1 cellular context compared by ENCODE assay signal in the genomic region with DNA sequence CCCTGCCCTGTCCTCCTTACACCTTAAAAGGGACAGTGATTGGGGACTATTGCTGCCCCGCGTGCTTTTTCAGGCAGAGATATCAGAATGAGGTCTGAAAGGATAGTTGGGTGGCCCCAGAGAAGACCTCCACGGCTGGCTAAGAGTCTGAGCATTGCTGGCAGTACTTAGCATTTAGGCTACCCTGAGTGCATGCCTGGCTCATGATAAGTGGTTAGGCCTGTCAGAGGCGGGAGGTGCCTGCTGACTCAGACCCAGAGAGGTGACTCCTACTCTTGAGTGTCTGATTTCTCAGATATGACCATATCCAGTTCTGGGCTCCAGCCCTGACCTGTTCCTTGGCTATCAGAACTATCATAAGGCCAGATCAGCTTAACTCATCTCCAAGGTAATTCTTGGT.
TF ChIP-seq lines count a peak whose summit lies in the region.

No MANE protein-coding gene starts in this region.

TF ChIP-seq in K562, 482 proteins besides CTCF, POLR2A, EP300 and RAD21 (continued from another document and continues in another):
- TF ChIP-seq, protein P1, sequence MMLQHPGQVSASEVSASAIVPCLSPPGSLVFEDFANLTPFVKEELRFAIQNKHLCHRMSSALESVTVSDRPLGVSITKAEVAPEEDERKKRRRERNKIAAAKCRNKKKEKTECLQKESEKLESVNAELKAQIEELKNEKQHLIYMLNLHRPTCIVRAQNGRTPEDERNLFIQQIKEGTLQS (IDR thresholded peaks at IDR 0.05) = peak; percentile 85
- TF ChIP-seq, protein P1 (CRISPR knock-in tag; conservative IDR thresholded peaks at IDR 0.05) = no peak; the same call in 1 of the 2 replicates
- TF ChIP-seq SMARCC2 (IDR thresholded peaks at IDR 0.05; ENCODE audit: low read depth) = peak; percentile 76
- TF ChIP-seq, protein P2, sequence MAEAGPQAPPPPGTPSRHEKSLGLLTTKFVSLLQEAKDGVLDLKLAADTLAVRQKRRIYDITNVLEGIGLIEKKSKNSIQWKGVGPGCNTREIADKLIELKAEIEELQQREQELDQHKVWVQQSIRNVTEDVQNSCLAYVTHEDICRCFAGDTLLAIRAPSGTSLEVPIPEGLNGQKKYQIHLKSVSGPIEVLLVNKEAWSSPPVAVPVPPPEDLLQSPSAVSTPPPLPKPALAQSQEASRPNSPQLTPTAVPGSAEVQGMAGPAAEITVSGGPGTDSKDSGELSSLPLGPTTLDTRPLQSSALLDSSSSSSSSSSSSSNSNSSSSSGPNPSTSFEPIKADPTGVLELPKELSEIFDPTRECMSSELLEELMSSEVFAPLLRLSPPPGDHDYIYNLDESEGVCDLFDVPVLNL (CRISPR knock-in tag; IDR thresholded peaks at IDR 0.05; ENCODE audit: low read depth) = no peak
- peak; percentile 83 for TF ChIP-seq JUN (IDR thresholded peaks at IDR 0.05; ENCODE audit: borderline replicate concordance, low read depth, low read length)
- TF ChIP-seq JUN (CRISPR knock-in tag; IDR thresholded peaks at IDR 0.05; ENCODE audit: borderline replicate concordance) = 0 out of 2 replicates have a peak, but pooled peaks have one; percentile 51
- 0 out of 2 replicates have a peak, but pooled peaks have one; percentile 46 for TF ChIP-seq NCOA1 (IDR thresholded peaks at IDR 0.05; ENCODE audit: low read depth)
- no peak for TF ChIP-seq CBFB (CRISPR knock-in tag; IDR thresholded peaks at IDR 0.05)
- peak; percentile 60 to 79; a peak in 3 of 4 replicates for TF ChIP-seq RCOR1 (IDR thresholded peaks at IDR 0.05; ENCODE audit: borderline replicate concordance in 1 of 2, low read depth in 2 of 2, low read length in 2 of 2)
- TF ChIP-seq TAF7 (tag; IDR thresholded peaks at IDR 0.05) = no peak
- peak; percentile 91 for TF ChIP-seq ARID1B (IDR thresholded peaks at IDR 0.05)
- TF ChIP-seq E2F3 (CRISPR knock-in tag; IDR thresholded peaks at IDR 0.05) = no peak
- TF ChIP-seq PURB (CRISPR knock-in tag; IDR thresholded peaks at IDR 0.05; ENCODE audit: low read depth) = no peak
- peak; percentile 89 for TF ChIP-seq TEAD4 (IDR thresholded peaks at IDR 0.05; ENCODE audit: low read length)
- TF ChIP-seq TEAD4 (CRISPR knock-in tag; IDR thresholded peaks at IDR 0.05; ENCODE audit: borderline replicate concordance) = no peak
- no peak for TF ChIP-seq ZNF551 (CRISPR knock-in tag; IDR thresholded peaks at IDR 0.05)
- 0 out of 2 replicates have a peak, but pooled peaks have one; percentile 34 for TF ChIP-seq TGIF2 (CRISPR knock-in tag; IDR thresholded peaks at IDR 0.05)
- no peak for TF ChIP-seq PRPF4 (IDR thresholded peaks at IDR 0.05; ENCODE audit: insufficient read depth, low read depth, low read length, poor library complexity, severe bottlenecking)
- TF ChIP-seq KDM1A (IDR thresholded peaks at IDR 0.05) = peak in 1 of 2 experiments; percentile 58; a peak in 1 of 4 replicates
- no peak for TF ChIP-seq SP2 (IDR thresholded peaks at IDR 0.05; ENCODE audit: extremely low read depth, low read depth, low read length, poor library complexity, severe bottlenecking)
- TF ChIP-seq, protein P3, sequence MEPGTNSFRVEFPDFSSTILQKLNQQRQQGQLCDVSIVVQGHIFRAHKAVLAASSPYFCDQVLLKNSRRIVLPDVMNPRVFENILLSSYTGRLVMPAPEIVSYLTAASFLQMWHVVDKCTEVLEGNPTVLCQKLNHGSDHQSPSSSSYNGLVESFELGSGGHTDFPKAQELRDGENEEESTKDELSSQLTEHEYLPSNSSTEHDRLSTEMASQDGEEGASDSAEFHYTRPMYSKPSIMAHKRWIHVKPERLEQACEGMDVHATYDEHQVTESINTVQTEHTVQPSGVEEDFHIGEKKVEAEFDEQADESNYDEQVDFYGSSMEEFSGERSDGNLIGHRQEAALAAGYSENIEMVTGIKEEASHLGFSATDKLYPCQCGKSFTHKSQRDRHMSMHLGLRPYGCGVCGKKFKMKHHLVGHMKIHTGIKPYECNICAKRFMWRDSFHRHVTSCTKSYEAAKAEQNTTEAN (CRISPR knock-in tag; IDR thresholded peaks at IDR 0.05) = no peak
- TF ChIP-seq, protein P4, sequence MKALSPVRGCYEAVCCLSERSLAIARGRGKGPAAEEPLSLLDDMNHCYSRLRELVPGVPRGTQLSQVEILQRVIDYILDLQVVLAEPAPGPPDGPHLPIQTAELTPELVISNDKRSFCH (CRISPR knock-in tag; IDR thresholded peaks at IDR 0.05) = no peak
- TF ChIP-seq, protein P4 (tag; IDR thresholded peaks at IDR 0.05) = peak; percentile 79
- TF ChIP-seq, protein P5, sequence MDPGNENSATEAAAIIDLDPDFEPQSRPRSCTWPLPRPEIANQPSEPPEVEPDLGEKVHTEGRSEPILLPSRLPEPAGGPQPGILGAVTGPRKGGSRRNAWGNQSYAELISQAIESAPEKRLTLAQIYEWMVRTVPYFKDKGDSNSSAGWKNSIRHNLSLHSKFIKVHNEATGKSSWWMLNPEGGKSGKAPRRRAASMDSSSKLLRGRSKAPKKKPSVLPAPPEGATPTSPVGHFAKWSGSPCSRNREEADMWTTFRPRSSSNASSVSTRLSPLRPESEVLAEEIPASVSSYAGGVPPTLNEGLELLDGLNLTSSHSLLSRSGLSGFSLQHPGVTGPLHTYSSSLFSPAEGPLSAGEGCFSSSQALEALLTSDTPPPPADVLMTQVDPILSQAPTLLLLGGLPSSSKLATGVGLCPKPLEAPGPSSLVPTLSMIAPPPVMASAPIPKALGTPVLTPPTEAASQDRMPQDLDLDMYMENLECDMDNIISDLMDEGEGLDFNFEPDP (CRISPR knock-in tag; IDR thresholded peaks at IDR 0.05) = no peak
- TF ChIP-seq, protein P6, sequence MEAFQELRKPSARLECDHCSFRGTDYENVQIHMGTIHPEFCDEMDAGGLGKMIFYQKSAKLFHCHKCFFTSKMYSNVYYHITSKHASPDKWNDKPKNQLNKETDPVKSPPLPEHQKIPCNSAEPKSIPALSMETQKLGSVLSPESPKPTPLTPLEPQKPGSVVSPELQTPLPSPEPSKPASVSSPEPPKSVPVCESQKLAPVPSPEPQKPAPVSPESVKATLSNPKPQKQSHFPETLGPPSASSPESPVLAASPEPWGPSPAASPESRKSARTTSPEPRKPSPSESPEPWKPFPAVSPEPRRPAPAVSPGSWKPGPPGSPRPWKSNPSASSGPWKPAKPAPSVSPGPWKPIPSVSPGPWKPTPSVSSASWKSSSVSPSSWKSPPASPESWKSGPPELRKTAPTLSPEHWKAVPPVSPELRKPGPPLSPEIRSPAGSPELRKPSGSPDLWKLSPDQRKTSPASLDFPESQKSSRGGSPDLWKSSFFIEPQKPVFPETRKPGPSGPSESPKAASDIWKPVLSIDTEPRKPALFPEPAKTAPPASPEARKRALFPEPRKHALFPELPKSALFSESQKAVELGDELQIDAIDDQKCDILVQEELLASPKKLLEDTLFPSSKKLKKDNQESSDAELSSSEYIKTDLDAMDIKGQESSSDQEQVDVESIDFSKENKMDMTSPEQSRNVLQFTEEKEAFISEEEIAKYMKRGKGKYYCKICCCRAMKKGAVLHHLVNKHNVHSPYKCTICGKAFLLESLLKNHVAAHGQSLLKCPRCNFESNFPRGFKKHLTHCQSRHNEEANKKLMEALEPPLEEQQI (IDR thresholded peaks at IDR 0.05) = no peak
- TF ChIP-seq HNRNPL (IDR thresholded peaks at IDR 0.05; ENCODE audit: low read depth, low read length) = no peak
- TF ChIP-seq KAT7 (CRISPR knock-in tag; IDR thresholded peaks at IDR 0.05; ENCODE audit: borderline replicate concordance) = 0 out of 2 replicates have a peak, but pooled peaks have one; percentile 33
- TF ChIP-seq FOXA1 (IDR thresholded peaks at IDR 0.05; ENCODE audit: borderline replicate concordance) = no peak
- TF ChIP-seq, protein P7, sequence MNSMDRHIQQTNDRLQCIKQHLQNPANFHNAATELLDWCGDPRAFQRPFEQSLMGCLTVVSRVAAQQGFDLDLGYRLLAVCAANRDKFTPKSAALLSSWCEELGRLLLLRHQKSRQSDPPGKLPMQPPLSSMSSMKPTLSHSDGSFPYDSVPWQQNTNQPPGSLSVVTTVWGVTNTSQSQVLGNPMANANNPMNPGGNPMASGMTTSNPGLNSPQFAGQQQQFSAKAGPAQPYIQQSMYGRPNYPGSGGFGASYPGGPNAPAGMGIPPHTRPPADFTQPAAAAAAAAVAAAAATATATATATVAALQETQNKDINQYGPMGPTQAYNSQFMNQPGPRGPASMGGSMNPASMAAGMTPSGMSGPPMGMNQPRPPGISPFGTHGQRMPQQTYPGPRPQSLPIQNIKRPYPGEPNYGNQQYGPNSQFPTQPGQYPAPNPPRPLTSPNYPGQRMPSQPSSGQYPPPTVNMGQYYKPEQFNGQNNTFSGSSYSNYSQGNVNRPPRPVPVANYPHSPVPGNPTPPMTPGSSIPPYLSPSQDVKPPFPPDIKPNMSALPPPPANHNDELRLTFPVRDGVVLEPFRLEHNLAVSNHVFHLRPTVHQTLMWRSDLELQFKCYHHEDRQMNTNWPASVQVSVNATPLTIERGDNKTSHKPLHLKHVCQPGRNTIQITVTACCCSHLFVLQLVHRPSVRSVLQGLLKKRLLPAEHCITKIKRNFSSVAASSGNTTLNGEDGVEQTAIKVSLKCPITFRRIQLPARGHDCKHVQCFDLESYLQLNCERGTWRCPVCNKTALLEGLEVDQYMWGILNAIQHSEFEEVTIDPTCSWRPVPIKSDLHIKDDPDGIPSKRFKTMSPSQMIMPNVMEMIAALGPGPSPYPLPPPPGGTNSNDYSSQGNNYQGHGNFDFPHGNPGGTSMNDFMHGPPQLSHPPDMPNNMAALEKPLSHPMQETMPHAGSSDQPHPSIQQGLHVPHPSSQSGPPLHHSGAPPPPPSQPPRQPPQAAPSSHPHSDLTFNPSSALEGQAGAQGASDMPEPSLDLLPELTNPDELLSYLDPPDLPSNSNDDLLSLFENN (IDR thresholded peaks at IDR 0.05; ENCODE audit: low read depth in 2 of 2, low read length in 2 of 2) = 0 out of 4 replicates have a peak, but pooled peaks of 1 of the 2 experiments have one; percentile 41
- peak; percentile 93 for TF ChIP-seq LCOR (CRISPR knock-in tag; IDR thresholded peaks at IDR 0.05)
- TF ChIP-seq SIRT6 (IDR thresholded peaks at IDR 0.05; ENCODE audit: low read depth, low read length) = no peak
- peak; percentile 69; the same call in 1 of the 2 replicates for TF ChIP-seq STAT5A (IDR thresholded peaks at IDR 0.05; ENCODE audit: borderline replicate concordance, low read length)
- peak; percentile 83 for TF ChIP-seq TCF3 (CRISPR knock-in tag; IDR thresholded peaks at IDR 0.05)
- TF ChIP-seq SMARCA4 (IDR thresholded peaks at IDR 0.05) = peak; percentile 90
- TF ChIP-seq, protein P8, sequence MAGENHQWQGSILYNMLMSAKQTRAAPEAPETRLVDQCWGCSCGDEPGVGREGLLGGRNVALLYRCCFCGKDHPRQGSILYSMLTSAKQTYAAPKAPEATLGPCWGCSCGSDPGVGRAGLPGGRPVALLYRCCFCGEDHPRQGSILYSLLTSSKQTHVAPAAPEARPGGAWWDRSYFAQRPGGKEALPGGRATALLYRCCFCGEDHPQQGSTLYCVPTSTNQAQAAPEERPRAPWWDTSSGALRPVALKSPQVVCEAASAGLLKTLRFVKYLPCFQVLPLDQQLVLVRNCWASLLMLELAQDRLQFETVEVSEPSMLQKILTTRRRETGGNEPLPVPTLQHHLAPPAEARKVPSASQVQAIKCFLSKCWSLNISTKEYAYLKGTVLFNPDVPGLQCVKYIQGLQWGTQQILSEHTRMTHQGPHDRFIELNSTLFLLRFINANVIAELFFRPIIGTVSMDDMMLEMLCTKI (IDR thresholded peaks at IDR 0.05; ENCODE audit: partially characterized antibody) = no peak
- no peak for TF ChIP-seq FOXK1 (CRISPR knock-in tag; IDR thresholded peaks at IDR 0.05; ENCODE audit: borderline replicate concordance)
- no peak for TF ChIP-seq ZBTB8A (IDR thresholded peaks at IDR 0.05; ENCODE audit: partially characterized antibody)
- peak; percentile 96 for TF ChIP-seq SMARCE1 (IDR thresholded peaks at IDR 0.05)
- no peak for TF ChIP-seq NFRKB (IDR thresholded peaks at IDR 0.05; ENCODE audit: low read depth)
- peak; percentile 48 for TF ChIP-seq NFIC (IDR thresholded peaks at IDR 0.05)
- TF ChIP-seq GATAD2B (IDR thresholded peaks at IDR 0.05; ENCODE audit: borderline replicate concordance) = 0 out of 2 replicates have a peak, but pooled peaks have one; percentile 19
- no peak for TF ChIP-seq SMC3 (conservative IDR thresholded peaks at IDR 0.05; ENCODE audit: insufficient read depth, low read depth, low read length)
- TF ChIP-seq, protein P9, sequence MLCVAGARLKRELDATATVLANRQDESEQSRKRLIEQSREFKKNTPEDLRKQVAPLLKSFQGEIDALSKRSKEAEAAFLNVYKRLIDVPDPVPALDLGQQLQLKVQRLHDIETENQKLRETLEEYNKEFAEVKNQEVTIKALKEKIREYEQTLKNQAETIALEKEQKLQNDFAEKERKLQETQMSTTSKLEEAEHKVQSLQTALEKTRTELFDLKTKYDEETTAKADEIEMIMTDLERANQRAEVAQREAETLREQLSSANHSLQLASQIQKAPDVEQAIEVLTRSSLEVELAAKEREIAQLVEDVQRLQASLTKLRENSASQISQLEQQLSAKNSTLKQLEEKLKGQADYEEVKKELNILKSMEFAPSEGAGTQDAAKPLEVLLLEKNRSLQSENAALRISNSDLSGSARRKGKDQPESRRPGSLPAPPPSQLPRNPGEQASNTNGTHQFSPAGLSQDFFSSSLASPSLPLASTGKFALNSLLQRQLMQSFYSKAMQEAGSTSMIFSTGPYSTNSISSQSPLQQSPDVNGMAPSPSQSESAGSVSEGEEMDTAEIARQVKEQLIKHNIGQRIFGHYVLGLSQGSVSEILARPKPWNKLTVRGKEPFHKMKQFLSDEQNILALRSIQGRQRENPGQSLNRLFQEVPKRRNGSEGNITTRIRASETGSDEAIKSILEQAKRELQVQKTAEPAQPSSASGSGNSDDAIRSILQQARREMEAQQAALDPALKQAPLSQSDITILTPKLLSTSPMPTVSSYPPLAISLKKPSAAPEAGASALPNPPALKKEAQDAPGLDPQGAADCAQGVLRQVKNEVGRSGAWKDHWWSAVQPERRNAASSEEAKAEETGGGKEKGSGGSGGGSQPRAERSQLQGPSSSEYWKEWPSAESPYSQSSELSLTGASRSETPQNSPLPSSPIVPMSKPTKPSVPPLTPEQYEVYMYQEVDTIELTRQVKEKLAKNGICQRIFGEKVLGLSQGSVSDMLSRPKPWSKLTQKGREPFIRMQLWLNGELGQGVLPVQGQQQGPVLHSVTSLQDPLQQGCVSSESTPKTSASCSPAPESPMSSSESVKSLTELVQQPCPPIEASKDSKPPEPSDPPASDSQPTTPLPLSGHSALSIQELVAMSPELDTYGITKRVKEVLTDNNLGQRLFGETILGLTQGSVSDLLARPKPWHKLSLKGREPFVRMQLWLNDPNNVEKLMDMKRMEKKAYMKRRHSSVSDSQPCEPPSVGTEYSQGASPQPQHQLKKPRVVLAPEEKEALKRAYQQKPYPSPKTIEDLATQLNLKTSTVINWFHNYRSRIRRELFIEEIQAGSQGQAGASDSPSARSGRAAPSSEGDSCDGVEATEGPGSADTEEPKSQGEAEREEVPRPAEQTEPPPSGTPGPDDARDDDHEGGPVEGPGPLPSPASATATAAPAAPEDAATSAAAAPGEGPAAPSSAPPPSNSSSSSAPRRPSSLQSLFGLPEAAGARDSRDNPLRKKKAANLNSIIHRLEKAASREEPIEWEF (CRISPR knock-in tag; IDR thresholded peaks at IDR 0.05) = no peak
- TF ChIP-seq DPF2 (IDR thresholded peaks at IDR 0.05) = peak; percentile 92
- no peak for TF ChIP-seq U2AF2 (optimal IDR thresholded peaks at IDR 0.05; ENCODE audit: low read depth, low read length)
- TF ChIP-seq ZKSCAN1 (IDR thresholded peaks at IDR 0.05; ENCODE audit: low read depth, low read length) = 0 out of 2 replicates have a peak, but pooled peaks have one; percentile 11
- TF ChIP-seq ATF7 (IDR thresholded peaks at IDR 0.05) = peak; percentile 63
- no peak for TF ChIP-seq ZBTB17 (CRISPR knock-in tag; IDR thresholded peaks at IDR 0.05)
